Comparison of ENCODE assay signal across 8 cellular contexts in the genomic region with DNA sequence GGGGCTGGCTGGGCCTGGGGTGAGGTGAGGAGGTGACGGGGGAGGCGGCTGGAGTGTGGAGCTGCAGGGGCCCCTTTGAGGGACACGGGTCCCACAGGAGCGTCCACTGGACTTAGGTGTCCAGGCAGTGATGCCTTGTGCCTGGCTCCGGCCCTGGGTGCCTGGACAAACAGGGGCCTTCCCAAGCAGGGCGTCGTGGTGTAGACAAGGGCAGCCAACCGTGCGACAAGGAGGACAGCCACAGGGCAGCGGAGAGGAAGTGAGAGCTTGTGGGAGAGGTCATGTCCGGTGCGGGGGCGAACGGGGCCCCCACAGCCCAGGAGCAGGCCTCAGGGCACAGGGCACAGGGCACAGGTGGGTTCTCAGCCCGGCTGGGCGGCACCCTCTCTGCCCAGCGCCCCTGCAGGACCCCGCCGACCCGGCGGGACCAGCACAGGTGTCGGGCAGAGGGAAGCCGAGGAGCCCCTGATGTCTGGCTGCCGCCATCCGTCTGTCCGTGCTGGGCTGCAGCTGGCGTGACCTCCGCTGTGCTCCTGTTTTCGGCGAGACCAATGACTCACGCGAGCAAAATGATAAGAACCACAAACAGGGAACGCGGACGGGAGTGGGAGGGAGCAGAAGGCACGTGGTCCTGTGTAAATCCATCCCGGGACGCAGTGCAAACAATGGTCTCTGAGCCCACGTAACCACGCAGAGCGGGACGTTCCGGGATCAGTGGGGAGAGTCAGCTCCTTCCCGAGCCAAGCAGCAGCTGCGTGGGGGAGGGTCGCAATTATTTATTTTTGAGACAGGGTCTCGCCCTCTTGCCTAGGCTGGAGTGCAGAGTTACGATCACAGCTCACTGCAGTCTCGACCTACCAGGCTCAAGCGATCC. TPM values are rescaled to one million over a fixed set of nuclear protein-coding genes. Genes with fewer than 3 reads are reported as not detected.
A peak's percentile ranks its signal among the peaks of the same experiment; 100 is the strongest.
DNase-seq lines count a peak whose midpoint lies in the region; FAIRE-seq and TF ChIP-seq lines count a peak whose summit lies in the region.

No MANE protein-coding gene starts in this region.

- TF ChIP-seq CTCF in fibroblast of the aortic adventitia (IDR thresholded peaks at IDR 0.05; ENCODE audit: insufficient read depth, low read length): no peak

- TF ChIP-seq POLR2A in H54 (IDR thresholded peaks at IDR 0.05; ENCODE audit: low read depth, low read length): no peak

- H3K4me2 ChIP-seq in skeletal muscle satellite cell (ENCODE audit: low read length): peak overlapping the region; percentile 82

- no peak for FAIRE-seq in H54 (lab: Jason Lieb, UNC)

- no peaks in the 10 kb centered on the region for H3K36me3 ChIP-seq in skeletal muscle satellite cell (ENCODE audit: insufficient read depth, low read length)

- H3K27me3 ChIP-seq in skeletal muscle satellite cell (ENCODE audit: control insufficient read depth, insufficient read depth, low read length): no peaks in the 10 kb centered on the region

- no peaks in the 10 kb centered on the region for H3K9me3 ChIP-seq in skeletal muscle satellite cell (replicated peaks; ENCODE audit: low read length)

- H3K4me1 ChIP-seq in skeletal muscle satellite cell (ENCODE audit: control insufficient read depth, insufficient read depth, low read length): peaks cover 19% of the 10 kb centered on the region

- no peak overlapping the region for H3K4me3 ChIP-seq in fibroblast of the aortic adventitia (ENCODE audit: low read depth, low read length)
- H3K4me3 ChIP-seq in skeletal muscle satellite cell (ENCODE audit: low read length): peak overlapping the region; percentile 38

- H3K9ac ChIP-seq in skeletal muscle satellite cell (ENCODE audit: low read depth, low read length): peak overlapping the region; percentile 42

- DNase-seq in GM04504 (ENCODE audit: low read depth) (peak; percentile 72), H54 (ENCODE audit: insufficient read length, low spot score) (peak; percentile 56), NCI-H226 (peak; percentile 55), fibroblast of the aortic adventitia (ENCODE audit: low read depth) (peak; percentile 91), hippocampal formation (lab: John Stamatoyannopoulos, UW) (no peak), activated T-cell treated with anti-CD3 and anti-CD28 coated beads for 4 hours (no peak)
- DNase-seq in stimulated activated CD8-positive, alpha-beta memory T cell treated with anti-CD3 and anti-CD28 coated beads, Interleukin-4, amount 100 ng/mL, for 48 hours: no peak

RNA-seq across cellular contexts. Expression of a gene that starts 49.1 kb away (rescaled TPM):
- total RNA-seq in fibroblast of the aortic adventitia (ENCODE audit: low replicate concordance): 18.2 and 22.2 TPM in 2 replicates
- 24.3 and 26.6 TPM in 2 replicates for total RNA-seq in skeletal muscle satellite cell (2012; rRNA removed)

Comparison
In these comparisons a context has a peak if more than half of its experiments do, and no peak if none do; other contexts are left out.
1. DNase-seq: peak in GM04504 (single experiment), H54 (single experiment), NCI-H226 (single experiment) and fibroblast of the aortic adventitia (single experiment); none in hippocampal formation (0 of 2), activated T-cell treated with anti-CD3 and anti-CD28 coated beads for 4 hours (single experiment) and stimulated activated CD8-positive, alpha-beta memory T cell treated with anti-CD3 and anti-CD28 coated beads, Interleukin-4, amount 100 ng/mL, for 48 hours (single experiment).